Comparison of ENCODE assay signal across 23 cellular contexts in the genomic region with DNA sequence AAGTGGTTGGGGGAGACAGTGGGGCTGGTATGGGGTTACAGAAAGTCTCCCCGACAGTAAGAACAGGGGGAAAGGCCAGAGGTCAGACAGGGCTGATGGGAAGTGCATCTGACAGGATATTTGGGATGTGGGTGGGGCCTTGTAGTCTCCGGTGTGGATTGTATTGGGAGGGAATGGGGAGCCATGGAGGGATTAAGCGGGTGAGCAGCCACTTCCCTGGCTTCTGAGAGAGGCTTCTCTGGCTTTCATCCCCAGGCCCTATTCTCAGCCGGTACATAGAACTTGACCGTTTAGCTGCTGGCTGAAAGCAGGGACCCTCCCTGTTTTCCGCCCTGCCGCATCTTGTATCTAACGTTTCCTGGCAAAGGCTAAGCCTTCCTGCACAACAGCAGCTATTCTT.
DNase-seq lines count a peak whose midpoint lies in the region; FAIRE-seq and TF ChIP-seq lines count a peak whose summit lies in the region.
"Had no signal": no experiment of that assay in that cellular context is flagged by ENCODE, and none has a peak within 500 bp of the region (broad histone marks: within the 10 kb centered on the region; RNA-seq: fewer than 3 reads in every experiment).

No MANE protein-coding gene starts in this region.

- H3K79me1 ChIP-seq in H1 (ENCODE audit: low read depth, low read length) = no peaks in the 10 kb centered on the region

- H3K9ac ChIP-seq in H1 (replicated peaks in 1 of 4; ENCODE audit: extremely low read depth in 1 of 4, low read depth in 3 of 4, low read length in 3 of 4) = no peak overlapping the region
- no peak overlapping the region for H3K9ac ChIP-seq in neural progenitor cell
- H3K9ac ChIP-seq: BLaER1 treated with 17β-estradiol and CSF1 and Interleukin-3, amounts not matched to agents 10 nM and 100 nM had no signal

- H3K4me1 ChIP-seq in HEK293 (ENCODE audit: control insufficient read depth, insufficient read depth, low read length) (no peaks in the 10 kb centered on the region), H1 (replicated peaks in 1 of 4; ENCODE audit: control insufficient read depth in 3 of 4, insufficient read depth in 4 of 4, low read length in 3 of 4) (peaks cover 0 to 15% (median 3%) of the 10 kb centered on the region in 4 experiments; a peak in 6 of 7 replicates), neural progenitor cell (peaks cover 13% of the 10 kb centered on the region)
- H3K4me1 ChIP-seq: BLaER1 treated with 17β-estradiol and CSF1 and Interleukin-3, amounts not matched to agents 10 nM and 100 nM; Caco-2 had no signal

- H3K27ac ChIP-seq in HEK293 (ENCODE audit: extremely low read depth, low read depth, low read length) = no peak overlapping the region
- H3K27ac ChIP-seq in H1 (ENCODE audit: low read depth, low read length) = no peak overlapping the region
- no peak overlapping the region for H3K27ac ChIP-seq in neural progenitor cell
- H3K27ac ChIP-seq: 22Rv1; A549; BLaER1 treated with 17β-estradiol and CSF1 and Interleukin-3, amounts not matched to agents 10 nM and 100 nM; C4-2B had no signal

- no peak overlapping the region for H2AK5ac ChIP-seq in H1 (ENCODE audit: low read depth, low read length)

- H3K27me3 ChIP-seq in H1 (replicated peaks in 1 of 4; ENCODE audit: control insufficient read depth in 3 of 4, extremely low read depth in 1 of 4, insufficient read depth in 3 of 4, low read length in 3 of 4) = no peaks in the 10 kb centered on the region; a peak in 2 of 7 replicates
- no peaks in the 10 kb centered on the region for H3K27me3 ChIP-seq in neural progenitor cell
- H3K27me3 ChIP-seq: BLaER1 treated with 17β-estradiol and CSF1 and Interleukin-3, amounts not matched to agents 10 nM and 100 nM had no signal

- no peak overlapping the region for H4K91ac ChIP-seq in H1 (replicated peaks; ENCODE audit: insufficient read length, low read length)

- CTCF ChIA-PET in HEK293 (lab: Yijun Ruan, JAX) = interaction anchor here (0.7 kb wide), 1 partner anchor 626 kb away, joined by 3 read pairs; no protein-coding TSS in a partner anchor
- CTCF ChIA-PET in H1 (lab: Charles Lee; ENCODE audit: partially characterized antibody) = interaction anchor here (0.7 to 2.2 kb wide), 3 partner anchors 17 to 346 kb away, joined by 3 to 7 read pairs (median 6); no protein-coding TSS in a partner anchor
- CTCF ChIA-PET in GM10248 (lab: Yijun Ruan, JAX) = no interaction called here

- H3K36me3 ChIP-seq in HEK293 (ENCODE audit: control insufficient read depth in 2 of 2, insufficient read depth in 1 of 2, low read length in 2 of 2) (no peaks in the 10 kb centered on the region), H1 (ENCODE audit: control insufficient read depth in 2 of 4, insufficient read depth in 4 of 4, low read length in 3 of 4) (no peaks in the 10 kb centered on the region), neural progenitor cell (no peaks in the 10 kb centered on the region)
- H3K36me3 ChIP-seq: BLaER1 treated with 17β-estradiol and CSF1 and Interleukin-3, amounts not matched to agents 10 nM and 100 nM had no signal

- H3K23me2 ChIP-seq in H1 (ENCODE audit: low read depth, low read length) = no peaks in the 10 kb centered on the region

- H3F3A ChIP-seq in neural progenitor cell (ENCODE audit: low read depth) = peaks cover 17% of the 10 kb centered on the region

- WGBS in H1 (ENCODE audit: extremely low coverage in 1 of 2, insufficient coverage in 1 of 2, insufficient read length in 1 of 2, insufficient replicate concordance in 2 of 2, low coverage in 1 of 2, low lambda C conversion rate in 2 of 2, missing lambda C conversion rate in 1 of 2), 2 experiments = 92% methylated on average over 8 of the region's 8 CpGs; no CpG with 5 or more reads in 1 of the 2 experiments

- no peak overlapping the region for H4K5ac ChIP-seq in H1 (ENCODE audit: insufficient read length, low read depth, low read length)

- no peak for FAIRE-seq in H1 (lab: Jason Lieb, UNC)
- FAIRE-seq: A549, D721Med, G401.6, GM12878, GM12892, GM18507 had no signal

- H3K9me3 ChIP-seq in HEK293 (ENCODE audit: control insufficient read depth, insufficient read depth, low read depth, low read length) (no peaks in the 10 kb centered on the region), H1 (ENCODE audit: insufficient read depth in 2 of 2, low read depth in 1 of 2, low read length in 1 of 2) (no peaks in the 10 kb centered on the region), neural progenitor cell (ENCODE audit: low read depth) (no peaks in the 10 kb centered on the region)
- H3K9me3 ChIP-seq: A549; BLaER1 treated with 17β-estradiol and CSF1 and Interleukin-3, amounts not matched to agents 10 nM and 100 nM; Caco-2 had no signal

- H2BK120ac ChIP-seq in H1 (replicated peaks; ENCODE audit: low read depth, low read length) = no peak overlapping the region

- H4K20me1 ChIP-seq in H1 (replicated peaks in 1 of 2; ENCODE audit: control insufficient read depth in 1 of 2, insufficient read depth in 2 of 2, low read length in 2 of 2) (no peaks in the 10 kb centered on the region), neural progenitor cell (ENCODE audit: low read depth) (no peaks in the 10 kb centered on the region)

- H3K4me1 Mint-ChIP-seq in neural progenitor cell = peaks cover 39% of the 10 kb centered on the region
- H3K4me1 Mint-ChIP-seq: B cell had no signal

- no peak overlapping the region for H2AFZ ChIP-seq in H1 (ENCODE audit: low read length)
- no peak overlapping the region for H2AFZ ChIP-seq in neural progenitor cell (replicated peaks)

- no peak for TF ChIP-seq CTCF in HEK293 (tag by site-specific recombination; IDR thresholded peaks at IDR 0.05)
- TF ChIP-seq CTCF in H1 (IDR thresholded peaks at IDR 0.05; ENCODE audit: control extremely low read depth in 1 of 3, insufficient read depth in 1 of 3, low read depth in 1 of 3, low read length in 3 of 3) = no peak
- no peak for TF ChIP-seq CTCF in neural progenitor cell (IDR thresholded peaks at IDR 0.05)
- TF ChIP-seq CTCF in GM10248 (IDR thresholded peaks at IDR 0.05; ENCODE audit: control extremely low read depth, extremely low read depth, low read depth, missing control alignments) = no peak

- no peak overlapping the region for H3K4ac ChIP-seq in H1 (replicated peaks; ENCODE audit: insufficient read length, low read depth, low read length)

- no peak for TF ChIP-seq EP300 in H1 (IDR thresholded peaks at IDR 0.05; ENCODE audit: borderline replicate concordance in 1 of 2, low read depth in 2 of 2, low read length in 2 of 2)

- no peak overlapping the region for H2BK12ac ChIP-seq in H1 (ENCODE audit: low read depth, low read length)

- no peaks in the 10 kb centered on the region for H3K79me2 ChIP-seq in H1 (ENCODE audit: control insufficient read depth in 1 of 2, insufficient read depth in 2 of 2, low read length in 2 of 2)
- H3K79me2 ChIP-seq in neural progenitor cell (ENCODE audit: low read depth) = no peaks in the 10 kb centered on the region

- H3K18ac ChIP-seq in H1 (ENCODE audit: extremely low read depth, low read length) = no peak overlapping the region

- no peaks in the 10 kb centered on the region for H3K36me3 Mint-ChIP-seq in neural progenitor cell
- H3K36me3 Mint-ChIP-seq: CD8-positive, alpha-beta T cell had no signal

- no peak overlapping the region for H2BK15ac ChIP-seq in H1 (ENCODE audit: low read length)

- H3K4me2 ChIP-seq in H1 (ENCODE audit: insufficient read depth in 1 of 2, low read depth in 2 of 2, low read length in 2 of 2) (no peak overlapping the region), neural progenitor cell (no peak overlapping the region)
- H3K4me2 ChIP-seq: A549; BLaER1 treated with 17β-estradiol and CSF1 and Interleukin-3, amounts not matched to agents 10 nM and 100 nM had no signal

- no peak overlapping the region for H2BK5ac ChIP-seq in H1 (ENCODE audit: low read depth, low read length)

- DNase-seq in H1 (ENCODE audit: low read depth in 1 of 2, low spot score in 2 of 2) = no peak
- DNase-seq in neural progenitor cell (ENCODE audit: low spot score) = no peak
- no peak for DNase-seq in DMS153 (lab: John Stamatoyannopoulos, UW)
- no peak for DNase-seq in GM10248 (ENCODE audit: extremely low spot score)
- DNase-seq: AML-193; Caco-2; Calu3; CD4-positive, alpha-beta T cell; CD8-positive, alpha-beta T cell; DMS53; DMS79 treated with DMSO at 0.1 percent for 48 hours; GF-D8 had no signal

- no peak overlapping the region for H3K56ac ChIP-seq in H1 (replicated peaks; ENCODE audit: insufficient read length, low read depth, low read length)

- no peak for TF ChIP-seq RAD21 in H1 (IDR thresholded peaks at IDR 0.05 in 1 of 2, conservative IDR thresholded peaks at IDR 0.05 in 1 of 2; ENCODE audit: low read depth in 2 of 2, low read length in 2 of 2)

- H3K4me3 ChIP-seq in HEK293 (ENCODE audit: low read depth, low read length) (no peak overlapping the region), H1 (ENCODE audit: extremely low read depth in 1 of 4, insufficient read depth in 2 of 4, low read depth in 3 of 4, low read length in 4 of 4) (no peak overlapping the region), neural progenitor cell (no peak overlapping the region)
- H3K4me3 ChIP-seq: A549; BLaER1 treated with 17β-estradiol and CSF1 and Interleukin-3, amounts not matched to agents 10 nM and 100 nM; GM12878 had no signal

- H2BK20ac ChIP-seq in H1 (ENCODE audit: low read length) = no peak overlapping the region

- no peak for TF ChIP-seq POLR2A in H1 (IDR thresholded peaks at IDR 0.05; ENCODE audit: control extremely low read depth in 1 of 2, low read depth in 2 of 2, low read length in 2 of 2)

- H3K14ac ChIP-seq in H1 (ENCODE audit: insufficient read length) = no peak overlapping the region

- no peak overlapping the region for H3K23ac ChIP-seq in H1 (ENCODE audit: insufficient read length)

- H3K27me3 Mint-ChIP-seq in neural progenitor cell (ENCODE audit: insufficient read depth, low read depth) = peaks cover 15% of the 10 kb centered on the region

- no peak overlapping the region for H4K8ac ChIP-seq in H1 (ENCODE audit: extremely low read depth, insufficient read depth, low read length)

- peak overlapping the region; percentile 36 for H3K27ac Mint-ChIP-seq in neural progenitor cell
- H3K27ac Mint-ChIP-seq: B cell; CD4-positive, alpha-beta T cell; CD8-positive, alpha-beta T cell had no signal

- H3K4me3 Mint-ChIP-seq in neural progenitor cell = no peak overlapping the region
- H3K4me3 Mint-ChIP-seq: B cell; CD4-positive, alpha-beta T cell; CD8-positive, alpha-beta T cell had no signal

- no peaks in the 10 kb centered on the region for H3K9me3 Mint-ChIP-seq in neural progenitor cell
- H3K9me3 Mint-ChIP-seq: CD4-positive, alpha-beta T cell; CD8-positive, alpha-beta T cell had no signal

- POLR2A ChIA-PET in HEK293 (lab: Yijun Ruan, JAX) = no interaction called here
- POLR2A ChIA-PET in H1 (lab: Charles Lee; ENCODE audit: partially characterized antibody) = interaction anchor here (0.6 kb wide), 1 partner anchor 236 kb away, joined by 3 read pairs; no protein-coding TSS in a partner anchor
- POLR2A ChIA-PET in GM10248 (lab: Yijun Ruan, JAX) = no interaction called here

TF ChIP-seq in HEK293, 187 proteins besides CTCF, POLR2A, EP300 and RAD21:
- no peak for TF ChIP-seq ZNF174 (tag by site-specific recombination; IDR thresholded peaks at IDR 0.05)
- peak; percentile 73; the same call in 1 of the 2 replicates for TF ChIP-seq ZNF16 (tag by site-specific recombination; IDR thresholded peaks at IDR 0.05; ENCODE audit: low read depth)

TF ChIP-seq in H1, 55 proteins besides CTCF, POLR2A, EP300 and RAD21 (continues in another document):
- TF ChIP-seq TBP (IDR thresholded peaks at IDR 0.05; ENCODE audit: low read depth, low read length) (no peak), CHD2 (IDR thresholded peaks at IDR 0.05; ENCODE audit: low read length) (no peak)
